In genomic region chr7:14697684-14698083, GRCh38 we compare ENCODE assay signal across 26 cellular contexts.
"Had no signal": no experiment of that assay in that cellular context is flagged by ENCODE, and none has a peak within 500 bp of the region (broad histone marks: within the 10 kb centered on the region; RNA-seq: fewer than 3 reads in every experiment).

No MANE protein-coding gene starts in this region.

- H3K4me3 Mint-ChIP-seq: dendritic cell treated with granulocyte-macrophage colony-stimulating factor and Interleukin-4, amounts not matched to agents 40 ng/mL and 50 ng/mL, for 4 days; effector memory CD8-positive, alpha-beta T cell; endodermal cell had no signal

- H3K27me3 ChIP-seq: colonic mucosa, dorsolateral prefrontal cortex, esophagus muscularis mucosa, esophagus squamous epithelium, foreskin keratinocyte, gastrocnemius medialis, gastroesophageal sphincter, heart left ventricle, heart right ventricle had no signal

- H3K4me1 ChIP-seq: colonic mucosa, esophagus muscularis mucosa, esophagus squamous epithelium, foreskin keratinocyte, gastrocnemius medialis, heart left ventricle, heart right ventricle had no signal

- H3K4me1 Mint-ChIP-seq: endodermal cell had no signal

- H3K27ac Mint-ChIP-seq: dendritic cell treated with granulocyte-macrophage colony-stimulating factor and Interleukin-4, amounts not matched to agents 40 ng/mL and 50 ng/mL, for 4 days; endodermal cell had no signal

- H3K4me3 ChIP-seq: colonic mucosa, coronary artery, dorsolateral prefrontal cortex, esophagus muscularis mucosa, esophagus squamous epithelium, gastrocnemius medialis, gastroesophageal sphincter, heart left ventricle, heart right ventricle had no signal

- ATAC-seq: effector memory CD8-positive, alpha-beta T cell; esophagus mucosa; gastrocnemius medialis; gastroesophageal sphincter; heart left ventricle; heart right ventricle had no signal

- DNase-seq: colonic mucosa; cortex of kidney; dorsolateral prefrontal cortex; effector CD4-positive, alpha-beta T cell; effector CD8-positive, alpha-beta T cell; effector memory CD4-positive, alpha-beta T cell; effector memory CD8-positive, alpha-beta T cell; endodermal cell; erythroblast; esophagus squamous epithelium; foreskin keratinocyte; gastrocnemius medialis; glutamatergic neuron; head of caudate nucleus; heart left ventricle; heart right ventricle had no signal

- H3K27ac ChIP-seq: colonic mucosa, coronary artery, dorsolateral prefrontal cortex, epithelial cell of prostate, esophagus muscularis mucosa, esophagus squamous epithelium, foreskin keratinocyte, gastrocnemius medialis, gastroesophageal sphincter, heart left ventricle, heart right ventricle had no signal

- H3K9me3 Mint-ChIP-seq: dendritic cell treated with granulocyte-macrophage colony-stimulating factor and Interleukin-4, amounts not matched to agents 40 ng/mL and 50 ng/mL, for 4 days; effector memory CD8-positive, alpha-beta T cell; endodermal cell had no signal

- H3K27me3 Mint-ChIP-seq: dendritic cell treated with granulocyte-macrophage colony-stimulating factor and Interleukin-4, amounts not matched to agents 40 ng/mL and 50 ng/mL, for 4 days had no signal

- H3K9me3 ChIP-seq: colonic mucosa, esophagus muscularis mucosa, esophagus squamous epithelium, gastrocnemius medialis, gastroesophageal sphincter, heart left ventricle, heart right ventricle had no signal

- H3K36me3 ChIP-seq: colonic mucosa, esophagus muscularis mucosa, esophagus squamous epithelium, gastrocnemius medialis, gastroesophageal sphincter, heart left ventricle, heart right ventricle had no signal

- FAIRE-seq: colon, endometrium, endothelial cell of umbilical vein, frontal cortex had no signal
